Comparison of ENCODE assay signal across 1 cellular context in the genomic region with DNA sequence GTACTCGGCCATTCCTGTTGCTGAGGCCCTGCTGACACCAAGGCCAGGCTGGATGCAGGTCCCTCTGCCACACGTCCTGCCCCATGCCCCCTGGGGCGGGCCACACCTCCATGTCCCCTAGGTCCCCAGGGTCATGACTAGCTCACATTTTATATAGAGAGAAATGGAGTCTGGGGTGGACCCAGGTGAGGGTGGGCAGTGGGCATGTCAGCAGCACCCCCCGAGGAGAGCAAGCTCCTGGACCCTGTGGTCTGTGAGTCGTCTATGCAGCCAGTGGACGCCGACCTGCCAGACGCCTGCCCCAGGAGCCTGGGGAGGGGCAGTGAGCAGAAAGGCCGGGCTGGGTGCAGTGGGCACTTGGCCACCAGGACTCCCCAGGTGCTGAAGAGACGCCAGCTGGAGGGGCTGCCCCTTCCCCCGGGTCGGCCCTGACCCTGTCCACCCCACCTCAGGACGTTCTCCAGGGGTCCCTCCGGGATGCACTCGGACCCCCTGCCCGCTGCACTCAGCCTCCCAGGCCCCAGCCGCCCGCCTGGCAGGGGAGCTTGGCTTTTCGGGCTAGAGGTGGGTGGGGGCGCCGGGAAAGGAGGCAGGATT.
TF ChIP-seq lines count a peak whose summit lies in the region.

No MANE protein-coding gene starts in this region.

TF ChIP-seq in HepG2, 621 proteins besides CTCF, POLR2A, EP300 and RAD21 (continues in another document):
- TF ChIP-seq ZNF143 (CRISPR knock-in tag; IDR thresholded peaks at IDR 0.05): no peak
- TF ChIP-seq ZNF775 (CRISPR knock-in tag; IDR thresholded peaks at IDR 0.05; ENCODE audit: borderline replicate concordance): no peak
- no peak for TF ChIP-seq EED (CRISPR knock-in tag; IDR thresholded peaks at IDR 0.05)
- TF ChIP-seq, protein P1, sequence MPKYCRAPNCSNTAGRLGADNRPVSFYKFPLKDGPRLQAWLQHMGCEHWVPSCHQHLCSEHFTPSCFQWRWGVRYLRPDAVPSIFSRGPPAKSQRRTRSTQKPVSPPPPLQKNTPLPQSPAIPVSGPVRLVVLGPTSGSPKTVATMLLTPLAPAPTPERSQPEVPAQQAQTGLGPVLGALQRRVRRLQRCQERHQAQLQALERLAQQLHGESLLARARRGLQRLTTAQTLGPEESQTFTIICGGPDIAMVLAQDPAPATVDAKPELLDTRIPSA (CRISPR knock-in tag; IDR thresholded peaks at IDR 0.05; ENCODE audit: borderline replicate concordance): no peak
- TF ChIP-seq, protein P2, sequence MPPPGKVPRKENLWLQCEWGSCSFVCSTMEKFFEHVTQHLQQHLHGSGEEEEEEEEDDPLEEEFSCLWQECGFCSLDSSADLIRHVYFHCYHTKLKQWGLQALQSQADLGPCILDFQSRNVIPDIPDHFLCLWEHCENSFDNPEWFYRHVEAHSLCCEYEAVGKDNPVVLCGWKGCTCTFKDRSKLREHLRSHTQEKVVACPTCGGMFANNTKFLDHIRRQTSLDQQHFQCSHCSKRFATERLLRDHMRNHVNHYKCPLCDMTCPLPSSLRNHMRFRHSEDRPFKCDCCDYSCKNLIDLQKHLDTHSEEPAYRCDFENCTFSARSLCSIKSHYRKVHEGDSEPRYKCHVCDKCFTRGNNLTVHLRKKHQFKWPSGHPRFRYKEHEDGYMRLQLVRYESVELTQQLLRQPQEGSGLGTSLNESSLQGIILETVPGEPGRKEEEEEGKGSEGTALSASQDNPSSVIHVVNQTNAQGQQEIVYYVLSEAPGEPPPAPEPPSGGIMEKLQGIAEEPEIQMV (CRISPR knock-in tag; IDR thresholded peaks at IDR 0.05; ENCODE audit: low read depth): no peak
- TF ChIP-seq AHR (CRISPR knock-in tag; IDR thresholded peaks at IDR 0.05): no peak
- TF ChIP-seq TAF15 (IDR thresholded peaks at IDR 0.05; ENCODE audit: low read depth, low read length, poor library complexity, severe bottlenecking): no peak
- TF ChIP-seq ZNF841 (CRISPR knock-in tag; IDR thresholded peaks at IDR 0.05; ENCODE audit: borderline replicate concordance): no peak
- TF ChIP-seq, protein P3, sequence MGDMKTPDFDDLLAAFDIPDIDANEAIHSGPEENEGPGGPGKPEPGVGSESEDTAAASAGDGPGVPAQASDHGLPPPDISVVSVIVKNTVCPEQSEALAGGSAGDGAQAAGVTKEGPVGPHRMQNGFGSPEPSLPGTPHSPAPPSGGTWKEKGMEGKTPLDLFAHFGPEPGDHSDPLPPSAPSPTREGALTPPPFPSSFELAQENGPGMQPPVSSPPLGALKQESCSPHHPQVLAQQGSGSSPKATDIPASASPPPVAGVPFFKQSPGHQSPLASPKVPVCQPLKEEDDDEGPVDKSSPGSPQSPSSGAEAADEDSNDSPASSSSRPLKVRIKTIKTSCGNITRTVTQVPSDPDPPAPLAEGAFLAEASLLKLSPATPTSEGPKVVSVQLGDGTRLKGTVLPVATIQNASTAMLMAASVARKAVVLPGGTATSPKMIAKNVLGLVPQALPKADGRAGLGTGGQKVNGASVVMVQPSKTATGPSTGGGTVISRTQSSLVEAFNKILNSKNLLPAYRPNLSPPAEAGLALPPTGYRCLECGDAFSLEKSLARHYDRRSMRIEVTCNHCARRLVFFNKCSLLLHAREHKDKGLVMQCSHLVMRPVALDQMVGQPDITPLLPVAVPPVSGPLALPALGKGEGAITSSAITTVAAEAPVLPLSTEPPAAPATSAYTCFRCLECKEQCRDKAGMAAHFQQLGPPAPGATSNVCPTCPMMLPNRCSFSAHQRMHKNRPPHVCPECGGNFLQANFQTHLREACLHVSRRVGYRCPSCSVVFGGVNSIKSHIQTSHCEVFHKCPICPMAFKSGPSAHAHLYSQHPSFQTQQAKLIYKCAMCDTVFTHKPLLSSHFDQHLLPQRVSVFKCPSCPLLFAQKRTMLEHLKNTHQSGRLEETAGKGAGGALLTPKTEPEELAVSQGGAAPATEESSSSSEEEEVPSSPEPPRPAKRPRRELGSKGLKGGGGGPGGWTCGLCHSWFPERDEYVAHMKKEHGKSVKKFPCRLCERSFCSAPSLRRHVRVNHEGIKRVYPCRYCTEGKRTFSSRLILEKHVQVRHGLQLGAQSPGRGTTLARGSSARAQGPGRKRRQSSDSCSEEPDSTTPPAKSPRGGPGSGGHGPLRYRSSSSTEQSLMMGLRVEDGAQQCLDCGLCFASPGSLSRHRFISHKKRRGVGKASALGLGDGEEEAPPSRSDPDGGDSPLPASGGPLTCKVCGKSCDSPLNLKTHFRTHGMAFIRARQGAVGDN (CRISPR knock-in tag; IDR thresholded peaks at IDR 0.05): 0 out of 2 replicates have a peak, but pooled peaks have one; percentile 4
- TF ChIP-seq HNRNPL (IDR thresholded peaks at IDR 0.05; ENCODE audit: low read depth, low read length): 0 out of 2 replicates have a peak, but pooled peaks have one; percentile 1
- TF ChIP-seq, protein P4, sequence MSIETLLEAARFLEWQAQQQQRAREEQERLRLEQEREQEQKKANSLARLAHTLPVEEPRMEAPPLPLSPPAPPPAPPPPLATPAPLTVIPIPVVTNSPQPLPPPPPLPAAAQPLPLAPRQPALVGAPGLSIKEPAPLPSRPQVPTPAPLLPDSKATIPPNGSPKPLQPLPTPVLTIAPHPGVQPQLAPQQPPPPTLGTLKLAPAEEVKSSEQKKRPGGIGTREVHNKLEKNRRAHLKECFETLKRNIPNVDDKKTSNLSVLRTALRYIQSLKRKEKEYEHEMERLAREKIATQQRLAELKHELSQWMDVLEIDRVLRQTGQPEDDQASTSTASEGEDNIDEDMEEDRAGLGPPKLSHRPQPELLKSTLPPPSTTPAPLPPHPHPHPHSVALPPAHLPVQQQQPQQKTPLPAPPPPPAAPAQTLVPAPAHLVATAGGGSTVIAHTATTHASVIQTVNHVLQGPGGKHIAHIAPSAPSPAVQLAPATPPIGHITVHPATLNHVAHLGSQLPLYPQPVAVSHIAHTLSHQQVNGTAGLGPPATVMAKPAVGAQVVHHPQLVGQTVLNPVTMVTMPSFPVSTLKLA (IDR thresholded peaks at IDR 0.05): no peak
- no peak; the same call in 1 of the 2 replicates for TF ChIP-seq NRL (CRISPR knock-in tag; IDR thresholded peaks at IDR 0.05; ENCODE audit: borderline replicate concordance)
- no peak for TF ChIP-seq POLR2G (IDR thresholded peaks at IDR 0.05; ENCODE audit: low read depth, low read length)
- TF ChIP-seq, protein P5, sequence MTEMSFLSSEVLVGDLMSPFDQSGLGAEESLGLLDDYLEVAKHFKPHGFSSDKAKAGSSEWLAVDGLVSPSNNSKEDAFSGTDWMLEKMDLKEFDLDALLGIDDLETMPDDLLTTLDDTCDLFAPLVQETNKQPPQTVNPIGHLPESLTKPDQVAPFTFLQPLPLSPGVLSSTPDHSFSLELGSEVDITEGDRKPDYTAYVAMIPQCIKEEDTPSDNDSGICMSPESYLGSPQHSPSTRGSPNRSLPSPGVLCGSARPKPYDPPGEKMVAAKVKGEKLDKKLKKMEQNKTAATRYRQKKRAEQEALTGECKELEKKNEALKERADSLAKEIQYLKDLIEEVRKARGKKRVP (CRISPR knock-in tag; IDR thresholded peaks at IDR 0.05): no peak
- TF ChIP-seq, protein P6, sequence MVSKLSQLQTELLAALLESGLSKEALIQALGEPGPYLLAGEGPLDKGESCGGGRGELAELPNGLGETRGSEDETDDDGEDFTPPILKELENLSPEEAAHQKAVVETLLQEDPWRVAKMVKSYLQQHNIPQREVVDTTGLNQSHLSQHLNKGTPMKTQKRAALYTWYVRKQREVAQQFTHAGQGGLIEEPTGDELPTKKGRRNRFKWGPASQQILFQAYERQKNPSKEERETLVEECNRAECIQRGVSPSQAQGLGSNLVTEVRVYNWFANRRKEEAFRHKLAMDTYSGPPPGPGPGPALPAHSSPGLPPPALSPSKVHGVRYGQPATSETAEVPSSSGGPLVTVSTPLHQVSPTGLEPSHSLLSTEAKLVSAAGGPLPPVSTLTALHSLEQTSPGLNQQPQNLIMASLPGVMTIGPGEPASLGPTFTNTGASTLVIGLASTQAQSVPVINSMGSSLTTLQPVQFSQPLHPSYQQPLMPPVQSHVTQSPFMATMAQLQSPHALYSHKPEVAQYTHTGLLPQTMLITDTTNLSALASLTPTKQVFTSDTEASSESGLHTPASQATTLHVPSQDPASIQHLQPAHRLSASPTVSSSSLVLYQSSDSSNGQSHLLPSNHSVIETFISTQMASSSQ (IDR thresholded peaks at IDR 0.05; ENCODE audit: low read depth): no peak
- TF ChIP-seq, protein P6 (CRISPR knock-in tag; IDR thresholded peaks at IDR 0.05; ENCODE audit: borderline replicate concordance): no peak
- no peak for TF ChIP-seq ZNF790 (CRISPR knock-in tag; IDR thresholded peaks at IDR 0.05; ENCODE audit: borderline replicate concordance)
- no peak for TF ChIP-seq HNF4A (CRISPR knock-in tag; IDR thresholded peaks at IDR 0.05)
- TF ChIP-seq ZNF264 (CRISPR knock-in tag; IDR thresholded peaks at IDR 0.05): no peak
- TF ChIP-seq HNRNPH1 (optimal IDR thresholded peaks at IDR 0.05; ENCODE audit: low read depth, low read length): no peak
- TF ChIP-seq, protein P7, sequence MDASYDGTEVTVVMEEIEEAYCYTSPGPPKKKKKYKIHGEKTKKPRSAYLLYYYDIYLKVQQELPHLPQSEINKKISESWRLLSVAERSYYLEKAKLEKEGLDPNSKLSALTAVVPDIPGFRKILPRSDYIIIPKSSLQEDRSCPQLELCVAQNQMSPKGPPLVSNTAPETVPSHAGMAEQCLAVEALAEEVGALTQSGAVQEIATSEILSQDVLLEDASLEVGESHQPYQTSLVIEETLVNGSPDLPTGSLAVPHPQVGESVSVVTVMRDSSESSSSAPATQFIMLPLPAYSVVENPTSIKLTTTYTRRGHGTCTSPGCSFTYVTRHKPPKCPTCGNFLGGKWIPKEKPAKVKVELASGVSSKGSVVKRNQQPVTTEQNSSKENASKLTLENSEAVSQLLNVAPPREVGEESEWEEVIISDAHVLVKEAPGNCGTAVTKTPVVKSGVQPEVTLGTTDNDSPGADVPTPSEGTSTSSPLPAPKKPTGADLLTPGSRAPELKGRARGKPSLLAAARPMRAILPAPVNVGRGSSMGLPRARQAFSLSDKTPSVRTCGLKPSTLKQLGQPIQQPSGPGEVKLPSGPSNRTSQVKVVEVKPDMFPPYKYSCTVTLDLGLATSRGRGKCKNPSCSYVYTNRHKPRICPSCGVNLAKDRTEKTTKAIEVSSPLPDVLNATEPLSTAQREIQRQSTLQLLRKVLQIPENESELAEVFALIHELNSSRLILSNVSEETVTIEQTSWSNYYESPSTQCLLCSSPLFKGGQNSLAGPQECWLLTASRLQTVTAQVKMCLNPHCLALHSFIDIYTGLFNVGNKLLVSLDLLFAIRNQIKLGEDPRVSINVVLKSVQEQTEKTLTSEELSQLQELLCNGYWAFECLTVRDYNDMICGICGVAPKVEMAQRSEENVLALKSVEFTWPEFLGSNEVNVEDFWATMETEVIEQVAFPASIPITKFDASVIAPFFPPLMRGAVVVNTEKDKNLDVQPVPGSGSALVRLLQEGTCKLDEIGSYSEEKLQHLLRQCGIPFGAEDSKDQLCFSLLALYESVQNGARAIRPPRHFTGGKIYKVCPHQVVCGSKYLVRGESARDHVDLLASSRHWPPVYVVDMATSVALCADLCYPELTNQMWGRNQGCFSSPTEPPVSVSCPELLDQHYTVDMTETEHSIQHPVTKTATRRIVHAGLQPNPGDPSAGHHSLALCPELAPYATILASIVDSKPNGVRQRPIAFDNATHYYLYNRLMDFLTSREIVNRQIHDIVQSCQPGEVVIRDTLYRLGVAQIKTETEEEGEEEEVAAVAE (CRISPR knock-in tag; IDR thresholded peaks at IDR 0.05; ENCODE audit: borderline replicate concordance): no peak
- TF ChIP-seq, protein P8, sequence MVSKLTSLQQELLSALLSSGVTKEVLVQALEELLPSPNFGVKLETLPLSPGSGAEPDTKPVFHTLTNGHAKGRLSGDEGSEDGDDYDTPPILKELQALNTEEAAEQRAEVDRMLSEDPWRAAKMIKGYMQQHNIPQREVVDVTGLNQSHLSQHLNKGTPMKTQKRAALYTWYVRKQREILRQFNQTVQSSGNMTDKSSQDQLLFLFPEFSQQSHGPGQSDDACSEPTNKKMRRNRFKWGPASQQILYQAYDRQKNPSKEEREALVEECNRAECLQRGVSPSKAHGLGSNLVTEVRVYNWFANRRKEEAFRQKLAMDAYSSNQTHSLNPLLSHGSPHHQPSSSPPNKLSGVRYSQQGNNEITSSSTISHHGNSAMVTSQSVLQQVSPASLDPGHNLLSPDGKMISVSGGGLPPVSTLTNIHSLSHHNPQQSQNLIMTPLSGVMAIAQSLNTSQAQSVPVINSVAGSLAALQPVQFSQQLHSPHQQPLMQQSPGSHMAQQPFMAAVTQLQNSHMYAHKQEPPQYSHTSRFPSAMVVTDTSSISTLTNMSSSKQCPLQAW (CRISPR knock-in tag; IDR thresholded peaks at IDR 0.05): 0 out of 2 replicates have a peak, but pooled peaks have one; percentile 28
- TF ChIP-seq PTBP1 (IDR thresholded peaks at IDR 0.05; ENCODE audit: low read depth, low read length, poor library complexity, severe bottlenecking): no peak
- no peak for TF ChIP-seq ZNF484 (CRISPR knock-in tag; IDR thresholded peaks at IDR 0.05; ENCODE audit: borderline replicate concordance, low read depth)
- TF ChIP-seq, protein P9, sequence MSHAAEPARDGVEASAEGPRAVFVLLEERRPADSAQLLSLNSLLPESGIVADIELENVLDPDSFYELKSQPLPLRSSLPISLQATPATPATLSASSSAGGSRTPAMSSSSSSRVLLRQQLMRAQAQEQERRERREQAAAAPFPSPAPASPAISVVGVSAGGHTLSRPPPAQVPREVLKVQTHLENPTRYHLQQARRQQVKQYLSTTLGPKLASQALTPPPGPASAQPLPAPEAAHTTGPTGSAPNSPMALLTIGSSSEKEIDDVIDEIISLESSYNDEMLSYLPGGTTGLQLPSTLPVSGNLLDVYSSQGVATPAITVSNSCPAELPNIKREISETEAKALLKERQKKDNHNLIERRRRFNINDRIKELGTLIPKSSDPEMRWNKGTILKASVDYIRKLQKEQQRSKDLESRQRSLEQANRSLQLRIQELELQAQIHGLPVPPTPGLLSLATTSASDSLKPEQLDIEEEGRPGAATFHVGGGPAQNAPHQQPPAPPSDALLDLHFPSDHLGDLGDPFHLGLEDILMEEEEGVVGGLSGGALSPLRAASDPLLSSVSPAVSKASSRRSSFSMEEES (CRISPR knock-in tag; IDR thresholded peaks at IDR 0.05): no peak
- TF ChIP-seq, protein P10, sequence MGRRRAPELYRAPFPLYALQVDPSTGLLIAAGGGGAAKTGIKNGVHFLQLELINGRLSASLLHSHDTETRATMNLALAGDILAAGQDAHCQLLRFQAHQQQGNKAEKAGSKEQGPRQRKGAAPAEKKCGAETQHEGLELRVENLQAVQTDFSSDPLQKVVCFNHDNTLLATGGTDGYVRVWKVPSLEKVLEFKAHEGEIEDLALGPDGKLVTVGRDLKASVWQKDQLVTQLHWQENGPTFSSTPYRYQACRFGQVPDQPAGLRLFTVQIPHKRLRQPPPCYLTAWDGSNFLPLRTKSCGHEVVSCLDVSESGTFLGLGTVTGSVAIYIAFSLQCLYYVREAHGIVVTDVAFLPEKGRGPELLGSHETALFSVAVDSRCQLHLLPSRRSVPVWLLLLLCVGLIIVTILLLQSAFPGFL (CRISPR knock-in tag; IDR thresholded peaks at IDR 0.05): no peak
